Comparison of ENCODE assay signal across 2 cellular contexts in the genomic region with DNA sequence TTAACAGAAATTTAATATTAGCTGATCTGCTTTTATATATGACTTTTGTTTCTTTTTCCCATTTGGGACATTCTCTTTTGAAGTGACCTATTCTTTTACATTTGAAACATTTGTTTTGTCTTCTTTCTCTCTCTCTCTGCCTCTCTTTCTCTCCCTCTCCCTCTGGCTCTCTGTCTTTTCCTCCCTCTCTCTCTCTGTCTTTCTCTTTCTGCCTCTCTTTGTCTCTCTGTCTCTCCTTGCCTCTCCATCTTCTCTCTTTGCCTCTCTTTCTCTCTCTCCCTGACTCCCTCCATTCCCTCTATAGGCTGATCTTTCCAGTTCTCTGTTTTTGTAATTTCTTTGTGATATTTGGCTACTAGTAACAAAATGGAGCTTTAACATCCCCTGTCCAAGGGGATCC.
TF ChIP-seq lines count a peak whose summit lies in the region.

No MANE protein-coding gene starts in this region.

TF ChIP-seq in HepG2, 621 proteins besides CTCF, POLR2A, EP300 and RAD21:
- 0 out of 2 replicates have a peak, but pooled peaks have one; percentile 48 for TF ChIP-seq PLRG1 (conservative IDR thresholded peaks at IDR 0.05)
- no peak for TF ChIP-seq HNRNPUL1 (IDR thresholded peaks at IDR 0.05; ENCODE audit: low read depth, low read length)
TF ChIP-seq in HepG2: peak in this region for 1.

TF ChIP-seq in K562, 482 proteins besides CTCF, POLR2A, EP300 and RAD21:
- TF ChIP-seq SNRNP70 (optimal IDR thresholded peaks at IDR 0.05; ENCODE audit: low read depth, low read length): no peak
- TF ChIP-seq CEBPZ (IDR thresholded peaks at IDR 0.05; ENCODE audit: borderline replicate concordance, low read depth, low read length): no peak
- TF ChIP-seq, protein P1, sequence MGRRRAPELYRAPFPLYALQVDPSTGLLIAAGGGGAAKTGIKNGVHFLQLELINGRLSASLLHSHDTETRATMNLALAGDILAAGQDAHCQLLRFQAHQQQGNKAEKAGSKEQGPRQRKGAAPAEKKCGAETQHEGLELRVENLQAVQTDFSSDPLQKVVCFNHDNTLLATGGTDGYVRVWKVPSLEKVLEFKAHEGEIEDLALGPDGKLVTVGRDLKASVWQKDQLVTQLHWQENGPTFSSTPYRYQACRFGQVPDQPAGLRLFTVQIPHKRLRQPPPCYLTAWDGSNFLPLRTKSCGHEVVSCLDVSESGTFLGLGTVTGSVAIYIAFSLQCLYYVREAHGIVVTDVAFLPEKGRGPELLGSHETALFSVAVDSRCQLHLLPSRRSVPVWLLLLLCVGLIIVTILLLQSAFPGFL (CRISPR knock-in tag; IDR thresholded peaks at IDR 0.05): no peak
- TF ChIP-seq ESRRB (CRISPR knock-in tag; IDR thresholded peaks at IDR 0.05; ENCODE audit: borderline replicate concordance): no peak
- 0 out of 4 replicates have a peak, but pooled peaks of 1 of the 2 experiments have one; percentile 56 for TF ChIP-seq MCM7 (IDR thresholded peaks at IDR 0.05)
- TF ChIP-seq, protein P2, sequence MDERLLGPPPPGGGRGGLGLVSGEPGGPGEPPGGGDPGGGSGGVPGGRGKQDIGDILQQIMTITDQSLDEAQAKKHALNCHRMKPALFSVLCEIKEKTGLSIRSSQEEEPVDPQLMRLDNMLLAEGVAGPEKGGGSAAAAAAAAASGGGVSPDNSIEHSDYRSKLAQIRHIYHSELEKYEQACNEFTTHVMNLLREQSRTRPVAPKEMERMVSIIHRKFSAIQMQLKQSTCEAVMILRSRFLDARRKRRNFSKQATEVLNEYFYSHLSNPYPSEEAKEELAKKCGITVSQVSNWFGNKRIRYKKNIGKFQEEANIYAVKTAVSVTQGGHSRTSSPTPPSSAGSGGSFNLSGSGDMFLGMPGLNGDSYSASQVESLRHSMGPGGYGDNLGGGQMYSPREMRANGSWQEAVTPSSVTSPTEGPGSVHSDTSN (CRISPR knock-in tag; IDR thresholded peaks at IDR 0.05; ENCODE audit: low read depth): no peak
- TF ChIP-seq, protein P2 (tag; conservative IDR thresholded peaks at IDR 0.05; ENCODE audit: low read depth): no peak
- no peak for TF ChIP-seq PTBP1 (IDR thresholded peaks at IDR 0.05; ENCODE audit: low read depth, low read length)
- TF ChIP-seq ARHGAP35 (IDR thresholded peaks at IDR 0.05; ENCODE audit: partially characterized antibody): peak; percentile 50
- TF ChIP-seq, protein P3, sequence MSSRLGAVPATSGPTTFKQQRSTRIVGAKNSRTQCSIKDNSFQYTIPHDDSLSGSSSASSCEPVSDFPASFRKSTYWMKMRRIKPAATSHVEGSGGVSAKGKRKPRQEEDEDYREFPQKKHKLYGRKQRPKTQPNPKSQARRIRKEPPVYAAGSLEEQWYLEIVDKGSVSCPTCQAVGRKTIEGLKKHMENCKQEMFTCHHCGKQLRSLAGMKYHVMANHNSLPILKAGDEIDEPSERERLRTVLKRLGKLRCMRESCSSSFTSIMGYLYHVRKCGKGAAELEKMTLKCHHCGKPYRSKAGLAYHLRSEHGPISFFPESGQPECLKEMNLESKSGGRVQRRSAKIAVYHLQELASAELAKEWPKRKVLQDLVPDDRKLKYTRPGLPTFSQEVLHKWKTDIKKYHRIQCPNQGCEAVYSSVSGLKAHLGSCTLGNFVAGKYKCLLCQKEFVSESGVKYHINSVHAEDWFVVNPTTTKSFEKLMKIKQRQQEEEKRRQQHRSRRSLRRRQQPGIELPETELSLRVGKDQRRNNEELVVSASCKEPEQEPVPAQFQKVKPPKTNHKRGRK (tag; IDR thresholded peaks at IDR 0.05): 0 out of 2 replicates have a peak, but pooled peaks have one; percentile 35
- TF ChIP-seq XRCC3 (IDR thresholded peaks at IDR 0.05): no peak
- no peak for TF ChIP-seq RNF2 (IDR thresholded peaks at IDR 0.05)
- TF ChIP-seq ZBTB7A (IDR thresholded peaks at IDR 0.05; ENCODE audit: borderline replicate concordance, control insufficient read depth, low read depth, low read length): no peak
- 0 out of 2 replicates have a peak, but pooled peaks have one; percentile 41 for TF ChIP-seq BMI1 (IDR thresholded peaks at IDR 0.05; ENCODE audit: low read length)
- TF ChIP-seq KDM2B (CRISPR knock-in tag; IDR thresholded peaks at IDR 0.05): no peak
- 0 out of 4 replicates have a peak, but pooled peaks of 1 of the 2 experiments have one; percentile 12 for TF ChIP-seq HDAC1 (IDR thresholded peaks at IDR 0.05)
- TF ChIP-seq, protein P4, sequence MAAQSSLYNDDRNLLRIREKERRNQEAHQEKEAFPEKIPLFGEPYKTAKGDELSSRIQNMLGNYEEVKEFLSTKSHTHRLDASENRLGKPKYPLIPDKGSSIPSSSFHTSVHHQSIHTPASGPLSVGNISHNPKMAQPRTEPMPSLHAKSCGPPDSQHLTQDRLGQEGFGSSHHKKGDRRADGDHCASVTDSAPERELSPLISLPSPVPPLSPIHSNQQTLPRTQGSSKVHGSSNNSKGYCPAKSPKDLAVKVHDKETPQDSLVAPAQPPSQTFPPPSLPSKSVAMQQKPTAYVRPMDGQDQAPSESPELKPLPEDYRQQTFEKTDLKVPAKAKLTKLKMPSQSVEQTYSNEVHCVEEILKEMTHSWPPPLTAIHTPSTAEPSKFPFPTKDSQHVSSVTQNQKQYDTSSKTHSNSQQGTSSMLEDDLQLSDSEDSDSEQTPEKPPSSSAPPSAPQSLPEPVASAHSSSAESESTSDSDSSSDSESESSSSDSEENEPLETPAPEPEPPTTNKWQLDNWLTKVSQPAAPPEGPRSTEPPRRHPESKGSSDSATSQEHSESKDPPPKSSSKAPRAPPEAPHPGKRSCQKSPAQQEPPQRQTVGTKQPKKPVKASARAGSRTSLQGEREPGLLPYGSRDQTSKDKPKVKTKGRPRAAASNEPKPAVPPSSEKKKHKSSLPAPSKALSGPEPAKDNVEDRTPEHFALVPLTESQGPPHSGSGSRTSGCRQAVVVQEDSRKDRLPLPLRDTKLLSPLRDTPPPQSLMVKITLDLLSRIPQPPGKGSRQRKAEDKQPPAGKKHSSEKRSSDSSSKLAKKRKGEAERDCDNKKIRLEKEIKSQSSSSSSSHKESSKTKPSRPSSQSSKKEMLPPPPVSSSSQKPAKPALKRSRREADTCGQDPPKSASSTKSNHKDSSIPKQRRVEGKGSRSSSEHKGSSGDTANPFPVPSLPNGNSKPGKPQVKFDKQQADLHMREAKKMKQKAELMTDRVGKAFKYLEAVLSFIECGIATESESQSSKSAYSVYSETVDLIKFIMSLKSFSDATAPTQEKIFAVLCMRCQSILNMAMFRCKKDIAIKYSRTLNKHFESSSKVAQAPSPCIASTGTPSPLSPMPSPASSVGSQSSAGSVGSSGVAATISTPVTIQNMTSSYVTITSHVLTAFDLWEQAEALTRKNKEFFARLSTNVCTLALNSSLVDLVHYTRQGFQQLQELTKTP (IDR thresholded peaks at IDR 0.05; ENCODE audit: low read depth in 1 of 2, partially characterized antibody in 2 of 2): no peak
- no peak for TF ChIP-seq MBD2 (IDR thresholded peaks at IDR 0.05; ENCODE audit: borderline replicate concordance, low read depth)
- no peak for TF ChIP-seq NCOR1 (IDR thresholded peaks at IDR 0.05)
- peak; percentile 55 for TF ChIP-seq CBX2 (IDR thresholded peaks at IDR 0.05; ENCODE audit: insufficient read depth, low read length, poor library complexity, severe bottlenecking)
- TF ChIP-seq PCBP2 (IDR thresholded peaks at IDR 0.05; ENCODE audit: low read depth, low read length, poor library complexity, severe bottlenecking): no peak
- TF ChIP-seq, protein P5, sequence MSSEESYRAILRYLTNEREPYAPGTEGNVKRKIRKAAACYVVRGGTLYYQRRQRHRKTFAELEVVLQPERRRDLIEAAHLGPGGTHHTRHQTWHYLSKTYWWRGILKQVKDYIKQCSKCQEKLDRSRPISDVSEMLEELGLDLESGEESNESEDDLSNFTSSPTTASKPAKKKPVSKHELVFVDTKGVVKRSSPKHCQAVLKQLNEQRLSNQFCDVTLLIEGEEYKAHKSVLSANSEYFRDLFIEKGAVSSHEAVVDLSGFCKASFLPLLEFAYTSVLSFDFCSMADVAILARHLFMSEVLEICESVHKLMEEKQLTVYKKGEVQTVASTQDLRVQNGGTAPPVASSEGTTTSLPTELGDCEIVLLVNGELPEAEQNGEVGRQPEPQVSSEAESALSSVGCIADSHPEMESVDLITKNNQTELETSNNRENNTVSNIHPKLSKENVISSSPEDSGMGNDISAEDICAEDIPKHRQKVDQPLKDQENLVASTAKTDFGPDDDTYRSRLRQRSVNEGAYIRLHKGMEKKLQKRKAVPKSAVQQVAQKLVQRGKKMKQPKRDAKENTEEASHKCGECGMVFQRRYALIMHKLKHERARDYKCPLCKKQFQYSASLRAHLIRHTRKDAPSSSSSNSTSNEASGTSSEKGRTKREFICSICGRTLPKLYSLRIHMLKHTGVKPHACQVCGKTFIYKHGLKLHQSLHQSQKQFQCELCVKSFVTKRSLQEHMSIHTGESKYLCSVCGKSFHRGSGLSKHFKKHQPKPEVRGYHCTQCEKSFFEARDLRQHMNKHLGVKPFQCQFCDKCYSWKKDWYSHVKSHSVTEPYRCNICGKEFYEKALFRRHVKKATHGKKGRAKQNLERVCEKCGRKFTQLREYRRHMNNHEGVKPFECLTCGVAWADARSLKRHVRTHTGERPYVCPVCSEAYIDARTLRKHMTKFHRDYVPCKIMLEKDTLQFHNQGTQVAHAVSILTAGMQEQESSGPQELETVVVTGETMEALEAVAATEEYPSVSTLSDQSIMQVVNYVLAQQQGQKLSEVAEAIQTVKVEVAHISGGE (CRISPR knock-in tag; IDR thresholded peaks at IDR 0.05): no peak
- no peak for TF ChIP-seq CGGBP1 (CRISPR knock-in tag; IDR thresholded peaks at IDR 0.05)
- no peak for TF ChIP-seq TFAM (CRISPR knock-in tag; conservative IDR thresholded peaks at IDR 0.05)
- no peak for TF ChIP-seq KAT7 (CRISPR knock-in tag; IDR thresholded peaks at IDR 0.05; ENCODE audit: borderline replicate concordance)
- no peak for TF ChIP-seq ZNF3 (CRISPR knock-in tag; IDR thresholded peaks at IDR 0.05)
- 0 out of 2 replicates have a peak, but pooled peaks have one; percentile 14 for TF ChIP-seq ARID2 (IDR thresholded peaks at IDR 0.05)
- TF ChIP-seq, protein P6, sequence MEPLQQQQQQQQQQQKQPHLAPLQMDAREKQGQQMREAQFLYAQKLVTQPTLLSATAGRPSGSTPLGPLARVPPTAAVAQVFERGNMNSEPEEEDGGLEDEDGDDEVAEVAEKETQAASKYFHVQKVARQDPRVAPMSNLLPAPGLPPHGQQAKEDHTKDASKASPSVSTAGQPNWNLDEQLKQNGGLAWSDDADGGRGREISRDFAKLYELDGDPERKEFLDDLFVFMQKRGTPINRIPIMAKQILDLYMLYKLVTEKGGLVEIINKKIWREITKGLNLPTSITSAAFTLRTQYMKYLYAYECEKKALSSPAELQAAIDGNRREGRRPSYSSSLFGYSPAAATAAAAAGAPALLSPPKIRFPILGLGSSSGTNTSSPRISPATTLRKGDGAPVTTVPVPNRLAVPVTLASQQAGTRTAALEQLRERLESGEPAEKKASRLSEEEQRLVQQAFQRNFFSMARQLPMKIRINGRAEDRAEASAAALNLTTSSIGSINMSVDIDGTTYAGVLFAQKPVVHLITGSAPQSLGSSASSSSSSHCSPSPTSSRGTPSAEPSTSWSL (CRISPR knock-in tag; IDR thresholded peaks at IDR 0.05; ENCODE audit: borderline replicate concordance): no peak
- no peak for TF ChIP-seq MAFF (IDR thresholded peaks at IDR 0.05; ENCODE audit: low read length)
